Comparison of ENCODE assay signal across 15 cellular contexts in the genomic region with DNA sequence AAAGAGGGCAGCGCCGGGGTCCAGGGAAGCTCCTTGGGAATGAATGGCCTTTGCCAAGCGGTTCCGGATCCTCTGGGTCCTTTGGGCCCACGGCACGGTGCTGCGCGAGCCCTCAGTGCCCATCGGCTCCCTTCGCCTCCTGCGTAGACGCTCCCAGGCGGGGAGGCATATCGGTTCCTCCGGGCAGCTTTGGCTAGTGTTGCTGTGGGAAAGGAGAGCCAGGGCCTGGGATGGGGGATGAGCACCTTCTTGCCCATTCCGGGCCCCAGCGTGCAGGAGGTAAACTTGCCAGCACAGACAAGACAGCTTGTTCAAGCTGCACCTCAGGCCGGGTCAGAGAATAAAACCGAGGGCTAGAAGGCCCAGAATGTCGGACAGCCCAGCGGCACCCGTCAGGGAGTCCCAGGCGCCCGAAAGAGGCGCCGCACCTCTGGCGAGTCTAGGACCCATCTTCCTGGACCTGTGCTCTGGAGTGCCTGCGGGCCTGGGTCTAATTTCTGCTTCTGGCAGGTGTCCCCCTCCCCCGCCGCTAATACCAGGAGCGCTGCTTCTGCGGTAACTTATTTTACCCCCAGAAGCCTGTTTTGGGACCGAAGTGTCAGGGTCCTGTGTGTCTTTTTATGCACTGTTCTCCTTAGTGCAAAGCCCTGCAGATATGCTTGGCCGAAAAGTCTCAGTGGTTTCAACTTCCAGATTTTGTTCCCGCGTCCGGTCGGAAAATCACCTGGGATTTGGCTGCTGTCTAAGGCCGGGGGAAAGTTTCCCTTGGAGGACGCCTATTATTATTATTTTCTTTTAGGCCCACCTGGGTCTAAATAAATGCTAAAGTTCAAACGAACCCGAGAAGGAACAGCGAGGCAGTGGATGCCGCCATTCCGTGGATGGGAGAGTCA. TPM values are rescaled to one million over a fixed set of nuclear protein-coding genes. Genes with fewer than 3 reads are reported as not detected.
A peak's percentile ranks its signal among the peaks of the same experiment; 100 is the strongest.
DNase-seq lines count a peak whose midpoint lies in the region; FAIRE-seq and TF ChIP-seq lines count a peak whose summit lies in the region.
"Had no signal": no experiment of that assay in that cellular context is flagged by ENCODE, and none has a peak within 500 bp of the region (broad histone marks: within the 10 kb centered on the region; RNA-seq: fewer than 3 reads in every experiment).

No MANE protein-coding gene starts in this region.

- no peak for FAIRE-seq in small intestine (lab: Jason Lieb, UNC)
- FAIRE-seq: GM12891 had no signal

- H3K4me1 ChIP-seq in HUES48 (ENCODE audit: control insufficient read depth, insufficient read depth, low read length) (peaks cover 43% of the 10 kb centered on the region), osteoblast (ENCODE audit: insufficient read depth, low read length) (no peaks in the 10 kb centered on the region), small intestine (ENCODE audit: control insufficient read depth in 2 of 2, insufficient read depth in 1 of 2, low read depth in 1 of 2, low read length in 1 of 2) (peaks cover 2 to 4% of the 10 kb centered on the region in 2 donors), esophagus muscularis mucosa (peaks cover 43 to 70% (median 64%) of the 10 kb centered on the region in 4 donors)
- H3K4me1 ChIP-seq: foreskin keratinocyte had no signal

- H4K20me1 ChIP-seq in osteoblast (ENCODE audit: insufficient read depth, low read length), result no peaks in the 10 kb centered on the region

- peaks cover 64% of the 10 kb centered on the region for H3K27me3 ChIP-seq in HUES48 (ENCODE audit: control insufficient read depth, insufficient read depth, low read length)
- H3K27me3 ChIP-seq in osteoblast (ENCODE audit: insufficient read depth, low read length), result peaks cover 84% of the 10 kb centered on the region
- H3K27me3 ChIP-seq in small intestine (ENCODE audit: control insufficient read depth in 2 of 2, insufficient read depth in 2 of 2, low read length in 2 of 2), result peaks cover 48 to 58% of the 10 kb centered on the region in 2 donors
- peaks cover 5 to 90% (median 64%) of the 10 kb centered on the region in 4 donors for H3K27me3 ChIP-seq in esophagus muscularis mucosa

- H3K36me3 Mint-ChIP-seq in activated CD4-positive, alpha-beta T cell treated with anti-CD3 and anti-CD28 coated beads, Interleukin-2, amount 10 ng/mL, durations not matched to agents 24 days and 14 days (ENCODE audit: low read depth), result no peaks in the 10 kb centered on the region
- peaks cover 5% of the 10 kb centered on the region for H3K36me3 Mint-ChIP-seq in glutamatergic neuron (ENCODE audit: unreplicated experiment)

- TF ChIP-seq CTCF in glutamatergic neuron (IDR thresholded peaks at IDR 0.05; ENCODE audit: partially characterized antibody, unreplicated experiment) (no peak), osteoblast (IDR thresholded peaks at IDR 0.05; ENCODE audit: extremely low read depth, low read depth, low read length) (no peak), esophagus muscularis mucosa (IDR thresholded peaks at IDR 0.05) (no peak)

- H3K4me3 ChIP-seq in HUES48 (ENCODE audit: low read depth, low read length) (peak overlapping the region; percentile 78), osteoblast (ENCODE audit: insufficient read depth, low read length) (no peak overlapping the region), small intestine (ENCODE audit: low read depth in 1 of 2, low read length in 2 of 2) (no peak overlapping the region), esophagus muscularis mucosa (peak overlapping the region in 2 of 4 donors; percentile 57 to 70)
- H3K4me3 ChIP-seq: lung had no signal

- H3K9ac ChIP-seq in HUES48 (ENCODE audit: low read depth, low read length), result no peak overlapping the region

- H3K27ac ChIP-seq in HUES48 (ENCODE audit: low read depth, low read length) (no peak overlapping the region), osteoblast (ENCODE audit: low read depth, low read length) (no peak overlapping the region), small intestine (ENCODE audit: low read depth in 1 of 2, low read length in 1 of 2) (no peak overlapping the region), esophagus muscularis mucosa (replicated peaks in 1 of 4) (no peak overlapping the region)
- H3K27ac ChIP-seq: foreskin keratinocyte, right atrium auricular region had no signal

- TF ChIP-seq EP300 in esophagus muscularis mucosa (IDR thresholded peaks at IDR 0.05), result no peak

- H3K36me3 ChIP-seq in HUES48 (ENCODE audit: control insufficient read depth, insufficient read depth, low read length) (no peaks in the 10 kb centered on the region), osteoblast (ENCODE audit: insufficient read depth, low read length) (no peaks in the 10 kb centered on the region), small intestine (ENCODE audit: control insufficient read depth in 2 of 2, insufficient read depth in 2 of 2, low read length in 2 of 2) (no peaks in the 10 kb centered on the region), esophagus muscularis mucosa (no peaks in the 10 kb centered on the region)
- H3K36me3 ChIP-seq: right atrium auricular region had no signal

- H3K27me3 Mint-ChIP-seq in activated CD4-positive, alpha-beta T cell treated with anti-CD3 and anti-CD28 coated beads, Interleukin-2, amount 10 ng/mL, durations not matched to agents 24 days and 14 days, result peaks cover 58% of the 10 kb centered on the region
- H3K27me3 Mint-ChIP-seq in glutamatergic neuron (ENCODE audit: unreplicated experiment), result peaks cover 15% of the 10 kb centered on the region

- no peaks in the 10 kb centered on the region for H3K79me2 ChIP-seq in osteoblast (ENCODE audit: insufficient read depth, low read length)

- WGBS in small intestine, 3 donors, result 9 to 15% (median 14%) methylated on average over 44 to 45 of the region's 45 CpGs
- 26% methylated on average over 26 of the region's 45 CpGs for WGBS in esophagus muscularis mucosa

- no peak overlapping the region for H3K27ac Mint-ChIP-seq in activated CD4-positive, alpha-beta T cell treated with anti-CD3 and anti-CD28 coated beads, Interleukin-2, amount 10 ng/mL, durations not matched to agents 24 days and 14 days
- H3K27ac Mint-ChIP-seq in glutamatergic neuron (ENCODE audit: unreplicated experiment), result no peak overlapping the region

- H2AFZ ChIP-seq in osteoblast (ENCODE audit: low read length), result no peak overlapping the region

- intact Hi-C loops in activated CD4-positive, alpha-beta T cell treated with anti-CD3 and anti-CD28 coated beads, Interleukin-2, amount 10 ng/mL, durations not matched to agents 24 days and 14 days (cut with micrococcal nuclease), result loop anchor here (2.0 to 5.0 kb wide), 2 partner anchors 297 to 635 kb away; no protein-coding TSS in a partner anchor
- intact Hi-C loops in esophagus muscularis mucosa (cut with DNase I), result no loop called here

- TF ChIP-seq POLR2A in esophagus muscularis mucosa (IDR thresholded peaks at IDR 0.05; ENCODE audit: low read depth), result no peak

- peak overlapping the region; percentile 3 for H3K4me3 Mint-ChIP-seq in activated CD4-positive, alpha-beta T cell treated with anti-CD3 and anti-CD28 coated beads, Interleukin-2, amount 10 ng/mL, durations not matched to agents 24 days and 14 days
- peak overlapping the region; percentile 73 for H3K4me3 Mint-ChIP-seq in glutamatergic neuron (ENCODE audit: unreplicated experiment)

- DNase-seq in activated CD4-positive, alpha-beta T cell treated with anti-CD3 and anti-CD28 coated beads, Interleukin-2, amount 10 ng/mL, durations not matched to agents 24 days and 14 days, result peak; percentile 55
- DNase-seq in activated CD4-positive, alpha-beta T cell treated with anti-CD3 and anti-CD28 coated beads, Interleukin-2, amount 50 U/mL, for 1 hour, result no peak
- peak; percentile 37 for DNase-seq in glutamatergic neuron
- DNase-seq in osteoblast (ENCODE audit: insufficient read length, low spot score, missing footprints), result peak; percentile 83
- DNase-seq in small intestine, result no peak
- no peak for DNase-seq in NCI-H69 (lab: John Stamatoyannopoulos, UW)
- no peak for DNase-seq in esophagus muscularis mucosa (ENCODE audit: extremely low spot score)
- DNase-seq: activated effector memory CD4-positive, alpha-beta T cell treated with anti-CD3 and anti-CD28 coated beads, Interleukin-2, amount 50 U/mL, for 16 hours; DMS153; NCI-H2227 treated with DMSO at 0.1 percent for 48 hours had no signal

- no peak overlapping the region for H3K4me2 ChIP-seq in osteoblast (ENCODE audit: insufficient read depth, low read length)

- peaks cover 6% of the 10 kb centered on the region for H3K4me1 Mint-ChIP-seq in activated CD4-positive, alpha-beta T cell treated with anti-CD3 and anti-CD28 coated beads, Interleukin-2, amount 10 ng/mL, durations not matched to agents 24 days and 14 days
- peaks cover 16% of the 10 kb centered on the region for H3K4me1 Mint-ChIP-seq in glutamatergic neuron (ENCODE audit: low read depth, unreplicated experiment)

- H3K9me3 ChIP-seq in HUES48 (ENCODE audit: control insufficient read depth, insufficient read depth, low read length) (no peaks in the 10 kb centered on the region), osteoblast (ENCODE audit: low read depth, low read length) (no peaks in the 10 kb centered on the region), small intestine (ENCODE audit: control insufficient read depth, low read depth) (no peaks in the 10 kb centered on the region), esophagus muscularis mucosa (no peaks in the 10 kb centered on the region)
- H3K9me3 ChIP-seq: right atrium auricular region had no signal

- H3K9me3 Mint-ChIP-seq in activated CD4-positive, alpha-beta T cell treated with anti-CD3 and anti-CD28 coated beads, Interleukin-2, amount 10 ng/mL, durations not matched to agents 24 days and 14 days, result no peaks in the 10 kb centered on the region
- H3K9me3 Mint-ChIP-seq in glutamatergic neuron (ENCODE audit: unreplicated experiment), result peaks cover 8% of the 10 kb centered on the region

RNA-seq across cellular contexts. Expression of a gene that starts 1.7 kb away (rescaled TPM):
- not detected in 2 replicates for total RNA-seq in activated CD4-positive, alpha-beta T cell treated with anti-CD3 and anti-CD28 coated beads, Interleukin-2, amount 10 ng/mL, durations not matched to agents 24 days and 14 days
- 35.3 TPM for total RNA-seq in glutamatergic neuron (ENCODE audit: unreplicated experiment)
- total RNA-seq in osteoblast, result under 0.01 TPM in 1 of 2 replicates, not detected in the other
- under 1 TPM in 1 of 3 donors, not detected in 2; 0.18 TPM for polyA plus RNA-seq in small intestine
- 1 to 10 TPM; 1.9 to 3.4 (median 2.4) TPM for total RNA-seq in esophagus muscularis mucosa

Comparison
In these comparisons a context has a peak if more than half of its experiments do, and no peak if none do; other contexts are left out.
1. DNase-seq: peak in activated CD4-positive, alpha-beta T cell treated with anti-CD3 and anti-CD28 coated beads, Interleukin-2, amount 10 ng/mL, durations not matched to agents 24 days and 14 days (single experiment), glutamatergic neuron (single experiment) and osteoblast (single experiment); none in activated CD4-positive, alpha-beta T cell treated with anti-CD3 and anti-CD28 coated beads, Interleukin-2, amount 50 U/mL, for 1 hour (single experiment), small intestine (single experiment), NCI-H69 (single experiment) and esophagus muscularis mucosa (single experiment).